In the genomic region with DNA sequence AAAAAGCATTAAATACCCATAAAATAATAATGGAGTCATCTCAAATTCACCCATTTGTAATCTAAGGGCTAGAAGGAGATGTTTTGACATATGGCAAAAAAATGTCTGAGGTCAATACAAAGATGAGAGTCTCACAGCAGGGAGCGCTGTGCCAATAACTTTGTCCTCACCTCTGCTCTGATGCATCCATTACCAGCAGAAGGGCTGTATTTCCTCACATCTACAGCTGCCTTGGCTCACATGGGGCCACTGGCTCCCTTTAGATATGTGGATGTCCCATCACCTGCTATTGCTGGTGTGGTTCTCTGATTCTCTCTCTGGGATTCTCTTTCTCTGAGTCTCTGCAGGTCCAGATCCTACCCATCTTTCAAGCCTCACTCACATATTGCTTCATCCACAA, we compare ENCODE assay signal across 21 cellular contexts.
DNase-seq lines count a peak whose midpoint lies in the region; ATAC-seq and TF ChIP-seq lines count a peak whose summit lies in the region.
"Had no signal": no experiment of that assay in that cellular context is flagged by ENCODE, and none has a peak within 500 bp of the region (broad histone marks: within the 10 kb centered on the region; RNA-seq: fewer than 3 reads in every experiment).

No MANE protein-coding gene starts in this region.

- intact Hi-C loops in activated CD4-positive, alpha-beta memory T cell treated with anti-CD3 and anti-CD28 coated beads for 36 hours (cut with micrococcal nuclease): no loop called here
- intact Hi-C loops in IMR-90 (cut with micrococcal nuclease): no loop called here
- intact Hi-C loops in activated T-helper 2 cell treated with anti-CD3 and anti-CD28 coated beads, Interferon-gamma antibody, Interleukin-2, Interleukin-4, amounts not matched to agents 10 μg/mL and 5 μg/mL and 100 μg/mL, durations not matched to agents 14 hours and 24 hours and 36 hours (cut with micrococcal nuclease): loop anchor here (5.0 kb wide), 2 partner anchors 33 to 222 kb away; no protein-coding TSS in a partner anchor
- intact Hi-C loops in body of pancreas (cut with DNase I): no loop called here
- intact Hi-C loops in CD14-positive monocyte (cut with micrococcal nuclease): no loop called here

- peaks cover 42 to 60% of the 10 kb centered on the region in 2 experiments for H3K79me1 ChIP-seq in IMR-90 (ENCODE audit: low read depth in 1 of 2, low read length in 2 of 2)

- H2AFZ ChIP-seq in IMR-90 (replicated peaks; ENCODE audit: low read length, poor library complexity) (no peak overlapping the region), parathyroid adenoma (no peak overlapping the region)
- H2AFZ ChIP-seq: neural progenitor cell had no signal

- no peak for TF ChIP-seq RAD21 in IMR-90 (IDR thresholded peaks at IDR 0.05; ENCODE audit: low read length)

- peaks cover 5% of the 10 kb centered on the region for H3K36me3 ChIP-seq in IMR-90 (ENCODE audit: control insufficient read depth, insufficient read depth, low read length)
- no peaks in the 10 kb centered on the region for H3K36me3 ChIP-seq in parathyroid adenoma (ENCODE audit: control insufficient read depth, insufficient read depth, low read length)
- H3K36me3 ChIP-seq in body of pancreas (replicated peaks in 1 of 2; ENCODE audit: insufficient read depth in 1 of 2, low read depth in 2 of 2): no peaks in the 10 kb centered on the region
- H3K36me3 ChIP-seq: breast epithelium, esophagus squamous epithelium, heart left ventricle, neural progenitor cell, right atrium auricular region, vagina had no signal

- no peak overlapping the region for H4K5ac ChIP-seq in IMR-90 (ENCODE audit: low read depth, low read length)

- H2BK20ac ChIP-seq in IMR-90 (ENCODE audit: low read depth, low read length): no peak overlapping the region

- H3K27ac ChIP-seq in IMR-90 (ENCODE audit: insufficient read depth, low read length) (no peak overlapping the region), parathyroid adenoma (peak overlapping the region; percentile 36), body of pancreas (no peak overlapping the region)
- H3K27ac ChIP-seq: breast epithelium, esophagus squamous epithelium, heart left ventricle, neural progenitor cell, right atrium auricular region, vagina had no signal

- peaks cover 24% of the 10 kb centered on the region; the same call in 1 of the 2 replicates for H4K20me1 ChIP-seq in IMR-90 (ENCODE audit: insufficient read depth, low read length)

- peaks cover 66% of the 10 kb centered on the region for H3K4me1 Mint-ChIP-seq in activated CD4-positive, alpha-beta memory T cell treated with anti-CD3 and anti-CD28 coated beads, Interleukin-2, amount 10 ng/mL, durations not matched to agents 7 days and 5 days
- peaks cover 62% of the 10 kb centered on the region for H3K4me1 Mint-ChIP-seq in activated CD4-positive, alpha-beta memory T cell treated with anti-CD3 and anti-CD28 coated beads for 36 hours (ENCODE audit: low read depth)
- H3K4me1 Mint-ChIP-seq in activated T-helper 2 cell treated with anti-CD3 and anti-CD28 coated beads, Interferon-gamma antibody, Interleukin-2, Interleukin-4, amounts not matched to agents 10 μg/mL and 5 μg/mL and 100 μg/mL, durations not matched to agents 14 hours and 24 hours and 36 hours (ENCODE audit: low read depth): peaks cover 64% of the 10 kb centered on the region
- H3K4me1 Mint-ChIP-seq in CD14-positive monocyte: peaks cover 17% of the 10 kb centered on the region

- dilution Hi-C loops in IMR-90 (cut with HindIII; ENCODE audit: low sequenced_read_pairs, unreplicated experiment): no loop called here

- no peak for TF ChIP-seq CTCF in IMR-90 (conservative IDR thresholded peaks at IDR 0.05; ENCODE audit: low read depth, low read length)
- no peak for TF ChIP-seq CTCF in parathyroid adenoma (IDR thresholded peaks at IDR 0.05)
- TF ChIP-seq CTCF in body of pancreas (IDR thresholded peaks at IDR 0.05): no peak
- no peak for TF ChIP-seq CTCF in CD14-positive monocyte (IDR thresholded peaks at IDR 0.05)

- H3K27ac Mint-ChIP-seq in activated CD4-positive, alpha-beta memory T cell treated with anti-CD3 and anti-CD28 coated beads, Interleukin-2, amount 10 ng/mL, durations not matched to agents 7 days and 5 days: peak overlapping the region; percentile 38
- H3K27ac Mint-ChIP-seq in activated CD4-positive, alpha-beta memory T cell treated with anti-CD3 and anti-CD28 coated beads for 36 hours: no peak overlapping the region
- peak overlapping the region; percentile 76 for H3K27ac Mint-ChIP-seq in activated T-helper 2 cell treated with anti-CD3 and anti-CD28 coated beads, Interferon-gamma antibody, Interleukin-2, Interleukin-4, amounts not matched to agents 10 μg/mL and 5 μg/mL and 100 μg/mL, durations not matched to agents 14 hours and 24 hours and 36 hours
- H3K27ac Mint-ChIP-seq in CD14-positive monocyte: no peak overlapping the region
- H3K27ac Mint-ChIP-seq: neural progenitor cell had no signal

- H3K56ac ChIP-seq in IMR-90 (ENCODE audit: extremely low read depth, insufficient read depth, low read length): no peak overlapping the region

- H3K36me3 Mint-ChIP-seq in activated CD4-positive, alpha-beta memory T cell treated with anti-CD3 and anti-CD28 coated beads, Interleukin-2, amount 10 ng/mL, durations not matched to agents 7 days and 5 days (ENCODE audit: low read depth): peaks cover 69% of the 10 kb centered on the region
- H3K36me3 Mint-ChIP-seq in activated CD4-positive, alpha-beta memory T cell treated with anti-CD3 and anti-CD28 coated beads for 36 hours: peaks cover 32% of the 10 kb centered on the region
- H3K36me3 Mint-ChIP-seq in activated T-helper 2 cell treated with anti-CD3 and anti-CD28 coated beads, Interferon-gamma antibody, Interleukin-2, Interleukin-4, amounts not matched to agents 10 μg/mL and 5 μg/mL and 100 μg/mL, durations not matched to agents 14 hours and 24 hours and 36 hours (ENCODE audit: low read depth): peaks cover 69% of the 10 kb centered on the region
- H3K36me3 Mint-ChIP-seq in CD14-positive monocyte: peaks cover 0 to 1% of the 10 kb centered on the region in 2 donors

- no peak overlapping the region for H3K23ac ChIP-seq in IMR-90 (ENCODE audit: low read depth, low read length)

- H3K9ac ChIP-seq in IMR-90 (ENCODE audit: low read depth, low read length) (no peak overlapping the region), parathyroid adenoma (no peak overlapping the region)
- H3K9ac ChIP-seq: neural progenitor cell had no signal

- no CpG with 5 or more reads among the region's 1 CpG for WGBS in IMR-90 (ENCODE audit: extremely low coverage in 2 of 2, insufficient read length in 1 of 2), 2 experiments
- 92 to 100% methylated on average over 1 of the region's 1 CpG for WGBS in body of pancreas, 2 donors

- peaks cover 7% of the 10 kb centered on the region for H3K9me3 Mint-ChIP-seq in activated CD4-positive, alpha-beta memory T cell treated with anti-CD3 and anti-CD28 coated beads, Interleukin-2, amount 10 ng/mL, durations not matched to agents 7 days and 5 days
- H3K9me3 Mint-ChIP-seq in activated CD4-positive, alpha-beta memory T cell treated with anti-CD3 and anti-CD28 coated beads for 36 hours: no peaks in the 10 kb centered on the region
- H3K9me3 Mint-ChIP-seq in activated T-helper 2 cell treated with anti-CD3 and anti-CD28 coated beads, Interferon-gamma antibody, Interleukin-2, Interleukin-4, amounts not matched to agents 10 μg/mL and 5 μg/mL and 100 μg/mL, durations not matched to agents 14 hours and 24 hours and 36 hours: no peaks in the 10 kb centered on the region
- no peaks in the 10 kb centered on the region for H3K9me3 Mint-ChIP-seq in CD14-positive monocyte
- H3K9me3 Mint-ChIP-seq: neural progenitor cell had no signal

- no peak overlapping the region for H2BK120ac ChIP-seq in IMR-90 (ENCODE audit: low read depth, low read length)

- no peaks in the 10 kb centered on the region for H3K79me2 ChIP-seq in parathyroid adenoma

- H3K4ac ChIP-seq in IMR-90 (ENCODE audit: low read depth, low read length): no peak overlapping the region

- DNase-seq in activated CD4-positive, alpha-beta memory T cell treated with anti-CD3 and anti-CD28 coated beads, Interleukin-2, amount 10 ng/mL, durations not matched to agents 7 days and 5 days: no peak
- no peak for DNase-seq in activated CD4-positive, alpha-beta memory T cell treated with anti-CD3 and anti-CD28 coated beads for 36 hours
- peak; percentile 26 for DNase-seq in IMR-90
- no peak for DNase-seq in activated T-helper 2 cell treated with anti-CD3 and anti-CD28 coated beads, Interferon-gamma antibody, Interleukin-2, Interleukin-4, amounts not matched to agents 10 μg/mL and 5 μg/mL and 100 μg/mL, durations not matched to agents 14 hours and 24 hours and 36 hours (ENCODE audit: low spot score)
- no peak for DNase-seq in body of pancreas
- DNase-seq in CD14-positive monocyte (ENCODE audit: low spot score): no peak
- DNase-seq: activated CD8-positive, alpha-beta memory T cell treated with anti-CD3 and anti-CD28 coated beads for 24 hours; activated gamma-delta T cell; esophagus squamous epithelium; GDM1; heart left ventricle; kidney; mesenchymal stem cell; NCI-H1930; PC-3 had no signal

- H2BK15ac ChIP-seq in IMR-90 (ENCODE audit: low read depth, low read length): no peak overlapping the region

- TF ChIP-seq POLR2A in IMR-90 (IDR thresholded peaks at IDR 0.05; ENCODE audit: low read depth, low read length) (no peak), body of pancreas (IDR thresholded peaks at IDR 0.05) (no peak)

- no peak overlapping the region for H3K4me2 ChIP-seq in IMR-90 (ENCODE audit: low read depth, low read length)
- no peak overlapping the region for H3K4me2 ChIP-seq in parathyroid adenoma (ENCODE audit: low read length)
- H3K4me2 ChIP-seq: neural progenitor cell had no signal

- no peaks in the 10 kb centered on the region for H3K27me3 Mint-ChIP-seq in activated CD4-positive, alpha-beta memory T cell treated with anti-CD3 and anti-CD28 coated beads, Interleukin-2, amount 10 ng/mL, durations not matched to agents 7 days and 5 days
- H3K27me3 Mint-ChIP-seq in activated CD4-positive, alpha-beta memory T cell treated with anti-CD3 and anti-CD28 coated beads for 36 hours: no peaks in the 10 kb centered on the region
- H3K27me3 Mint-ChIP-seq in activated T-helper 2 cell treated with anti-CD3 and anti-CD28 coated beads, Interferon-gamma antibody, Interleukin-2, Interleukin-4, amounts not matched to agents 10 μg/mL and 5 μg/mL and 100 μg/mL, durations not matched to agents 14 hours and 24 hours and 36 hours (ENCODE audit: low read depth): no peaks in the 10 kb centered on the region
- no peaks in the 10 kb centered on the region for H3K27me3 Mint-ChIP-seq in CD14-positive monocyte (ENCODE audit: low read depth in 3 of 3)

- BruUV-seq in IMR-90 (replicated peaks; lab: Mats Ljungman, UMichigan): no TSS peak

- POLR2A ChIA-PET in activated CD4-positive, alpha-beta memory T cell treated with anti-CD3 and anti-CD28 coated beads, Interleukin-2, amount 10 ng/mL, durations not matched to agents 7 days and 5 days (lab: Charles Lee): interaction anchor here (0.9 to 1.8 kb wide), 4 partner anchors 38 to 156 kb away, joined by 3 to 5 read pairs (median 3); partner anchors contain the start of gene CDK6
- POLR2A ChIA-PET in activated CD4-positive, alpha-beta memory T cell treated with anti-CD3 and anti-CD28 coated beads for 36 hours (lab: Charles Lee): no interaction called here
- POLR2A ChIA-PET in IMR-90 (lab: Charles Lee; ENCODE audit: unreplicated experiment): no interaction called here

- H3K9me3 ChIP-seq in IMR-90 (ENCODE audit: control insufficient read depth, insufficient read depth, low read length) (no peaks in the 10 kb centered on the region), parathyroid adenoma (ENCODE audit: control insufficient read depth, low read length) (no peaks in the 10 kb centered on the region), body of pancreas (no peaks in the 10 kb centered on the region)
- H3K9me3 ChIP-seq: breast epithelium, esophagus squamous epithelium, heart left ventricle, right atrium auricular region, vagina had no signal

- no peaks in the 10 kb centered on the region for H3K27me3 ChIP-seq in IMR-90 (ENCODE audit: control insufficient read depth, insufficient read depth, low read length)
- no peaks in the 10 kb centered on the region for H3K27me3 ChIP-seq in parathyroid adenoma (ENCODE audit: control insufficient read depth, insufficient read depth, low read length)
- no peaks in the 10 kb centered on the region for H3K27me3 ChIP-seq in body of pancreas
- H3K27me3 ChIP-seq: breast epithelium, esophagus squamous epithelium, heart left ventricle, neural progenitor cell, right atrium auricular region, vagina had no signal

- peaks cover 9% of the 10 kb centered on the region for H3K4me1 ChIP-seq in IMR-90 (ENCODE audit: control insufficient read depth, insufficient read depth, low read length)
- peaks cover 29% of the 10 kb centered on the region for H3K4me1 ChIP-seq in parathyroid adenoma
- H3K4me1 ChIP-seq in body of pancreas: peaks cover 18% of the 10 kb centered on the region
- H3K4me1 ChIP-seq: breast epithelium, vagina had no signal

- H3K4me3 Mint-ChIP-seq in activated CD4-positive, alpha-beta memory T cell treated with anti-CD3 and anti-CD28 coated beads, Interleukin-2, amount 10 ng/mL, durations not matched to agents 7 days and 5 days: no peak overlapping the region
- no peak overlapping the region for H3K4me3 Mint-ChIP-seq in activated CD4-positive, alpha-beta memory T cell treated with anti-CD3 and anti-CD28 coated beads for 36 hours
- no peak overlapping the region for H3K4me3 Mint-ChIP-seq in activated T-helper 2 cell treated with anti-CD3 and anti-CD28 coated beads, Interferon-gamma antibody, Interleukin-2, Interleukin-4, amounts not matched to agents 10 μg/mL and 5 μg/mL and 100 μg/mL, durations not matched to agents 14 hours and 24 hours and 36 hours (ENCODE audit: low read depth)
- H3K4me3 Mint-ChIP-seq in CD14-positive monocyte: no peak overlapping the region
- H3K4me3 Mint-ChIP-seq: neural progenitor cell had no signal

- ATAC-seq in IMR-90 (ENCODE audit: low read depth): no peak
- no peak for ATAC-seq in body of pancreas
- no peak for ATAC-seq in HG03139 (IDR thresholded peaks at IDR 0.05; ENCODE audit: unreplicated experiment)
- ATAC-seq: heart left ventricle, PC-3 had no signal

- no peak overlapping the region for H2AK9ac ChIP-seq in IMR-90 (replicated peaks; ENCODE audit: low read depth, low read length, poor library complexity)

- peaks cover 25% of the 10 kb centered on the region for H3K9me1 ChIP-seq in IMR-90 (ENCODE audit: insufficient read depth, low read length)

- no peak overlapping the region for H3K14ac ChIP-seq in IMR-90 (replicated peaks; ENCODE audit: low read depth, low read length)

- no peak overlapping the region for H2BK5ac ChIP-seq in IMR-90 (ENCODE audit: low read depth, low read length, poor library complexity, severe bottlenecking)

- H4K91ac ChIP-seq in IMR-90 (ENCODE audit: insufficient read depth, low read depth, low read length): no peak overlapping the region

- H4K8ac ChIP-seq in IMR-90 (ENCODE audit: low read depth in 2 of 2, low read length in 2 of 2): no peak overlapping the region

- CTCF ChIA-PET in activated CD4-positive, alpha-beta memory T cell treated with anti-CD3 and anti-CD28 coated beads, Interleukin-2, amount 10 ng/mL, durations not matched to agents 7 days and 5 days (lab: Charles Lee): interaction anchor here (0.8 to 1.4 kb wide), 2 partner anchors 16 to 153 kb away, joined by 3 to 5 read pairs; no protein-coding TSS in a partner anchor
- CTCF ChIA-PET in activated CD4-positive, alpha-beta memory T cell treated with anti-CD3 and anti-CD28 coated beads for 36 hours (lab: Charles Lee): no interaction called here
- CTCF ChIA-PET in IMR-90 (lab: Yijun Ruan, JAX): interaction anchor here (0.6 kb wide), 1 partner anchor 238 kb away, joined by 3 read pairs; no protein-coding TSS in a partner anchor

- H2AK5ac ChIP-seq in IMR-90 (ENCODE audit: low read depth, low read length): no peak overlapping the region

- H3K4me3 ChIP-seq in IMR-90 (ENCODE audit: insufficient read depth, low read depth, low read length): no peak overlapping the region
- H3K4me3 ChIP-seq in parathyroid adenoma (ENCODE audit: low read depth, low read length): no peak overlapping the region
- no peak overlapping the region for H3K4me3 ChIP-seq in body of pancreas
- H3K4me3 ChIP-seq: breast epithelium, esophagus squamous epithelium, heart left ventricle, neural progenitor cell, right atrium auricular region, vagina had no signal

- in situ Hi-C loops in IMR-90 (cut with MboI; ENCODE audit: low sequenced_read_pairs): loop anchor here (5.0 kb wide), 1 partner anchor 372 kb away; no protein-coding TSS in a partner anchor

- no peak overlapping the region for H3K18ac ChIP-seq in IMR-90 (ENCODE audit: low read depth, low read length)

Comparison
In these comparisons a context has a peak if more than half of its experiments do, and no peak if none do; other contexts are left out.
1. H3K27ac Mint-ChIP-seq: peak in activated CD4-positive, alpha-beta memory T cell treated with anti-CD3 and anti-CD28 coated beads, Interleukin-2, amount 10 ng/mL, durations not matched to agents 7 days and 5 days (single experiment) and activated T-helper 2 cell treated with anti-CD3 and anti-CD28 coated beads, Interferon-gamma antibody, Interleukin-2, Interleukin-4, amounts not matched to agents 10 μg/mL and 5 μg/mL and 100 μg/mL, durations not matched to agents 14 hours and 24 hours and 36 hours (single experiment); none in activated CD4-positive, alpha-beta memory T cell treated with anti-CD3 and anti-CD28 coated beads for 36 hours (single experiment) and CD14-positive monocyte (0 of 7).